Comparison of ENCODE assay signal across 32 cellular contexts in the genomic region with DNA sequence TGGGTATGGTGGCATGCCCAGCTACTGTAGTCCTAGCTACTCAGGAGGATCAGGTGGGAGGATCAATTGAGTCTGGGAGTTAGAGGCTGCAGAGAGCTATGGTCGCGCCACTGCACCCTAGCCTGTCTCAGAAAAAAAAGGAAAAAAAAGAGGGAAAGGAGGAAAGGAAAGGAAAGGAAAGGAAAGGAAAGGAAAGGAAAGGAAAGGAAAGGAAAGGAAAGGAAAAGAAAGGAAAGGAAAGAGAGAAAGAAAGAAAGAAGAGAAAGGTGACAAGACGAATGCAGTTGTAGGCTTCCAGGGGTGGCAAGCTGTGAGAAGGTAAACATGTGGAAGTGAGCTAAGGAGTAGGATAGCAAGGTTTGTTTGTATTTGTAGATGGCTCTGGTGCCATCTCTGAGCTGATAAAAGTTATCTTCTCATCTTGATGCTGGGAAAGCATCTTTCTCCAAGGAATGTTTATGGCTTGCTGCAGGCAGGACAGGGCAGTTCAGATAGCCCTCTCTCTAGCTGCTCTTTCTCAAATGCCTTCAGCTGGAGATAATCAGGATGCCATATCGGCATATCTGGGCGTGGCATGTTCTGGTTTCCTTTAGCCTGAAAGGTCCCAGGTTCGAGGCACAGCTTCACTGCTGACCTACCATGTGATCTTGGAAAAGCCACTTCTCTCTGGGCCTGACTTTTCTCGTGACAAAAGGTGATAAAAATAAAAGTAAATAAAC. TPM values are rescaled to one million over a fixed set of nuclear protein-coding genes. Genes with fewer than 3 reads are reported as not detected.
"Had no signal": no experiment of that assay in that cellular context is flagged by ENCODE, and none has a peak within 500 bp of the region (broad histone marks: within the 10 kb centered on the region; RNA-seq: fewer than 3 reads in every experiment).

No MANE protein-coding gene starts in this region.

- H3K9ac ChIP-seq: parathyroid adenoma had no signal

- H3K27ac ChIP-seq: coronary artery, esophagus muscularis mucosa, foreskin keratinocyte, gastroesophageal sphincter, heart left ventricle, lower lobe of right lung, parathyroid adenoma, right atrium auricular region, suprapubic skin, transverse colon had no signal

- H3K9me3 ChIP-seq: esophagus muscularis mucosa, gastroesophageal sphincter, heart left ventricle, lower lobe of right lung, mucosa of descending colon, right atrium auricular region, suprapubic skin, transverse colon had no signal

- H3K27me3 ChIP-seq: gastroesophageal sphincter, heart left ventricle, right atrium auricular region, suprapubic skin had no signal

- H3K27ac Mint-ChIP-seq: mesothelial cell of epicardium; natural killer cell treated with Interleukin-12 subunit alpha and Interleukin-12 subunit beta and Interleukin-15 and Interleukin-18, amount 100 ng/mL, for 72 hours; progenitor cell of endocrine pancreas had no signal

- H3K4me3 Mint-ChIP-seq: mesothelial cell of epicardium; naive B cell; natural killer cell treated with Interleukin-12 subunit alpha and Interleukin-12 subunit beta and Interleukin-15 and Interleukin-18, amount 100 ng/mL, for 72 hours; neural crest cell; stimulated activated naive CD8-positive, alpha-beta T cell treated with anti-CD3 and anti-CD28 coated beads, Interleukin-15, amount 100 ng/mL, for 72 hours had no signal

- H3K36me3 ChIP-seq: esophagus muscularis mucosa, gastroesophageal sphincter, heart left ventricle, lower lobe of right lung, right atrium auricular region, suprapubic skin, transverse colon had no signal

- H3K4me1 ChIP-seq: foreskin keratinocyte, parathyroid adenoma had no signal

- H3K9me3 Mint-ChIP-seq: mesothelial cell of epicardium; naive B cell; natural killer cell treated with Interleukin-12 subunit alpha and Interleukin-12 subunit beta and Interleukin-15 and Interleukin-18, amount 100 ng/mL, for 72 hours; neural crest cell; stimulated activated naive CD8-positive, alpha-beta T cell treated with anti-CD3 and anti-CD28 coated beads, Interleukin-15, amount 100 ng/mL, for 72 hours had no signal

- H3K4me3 ChIP-seq: coronary artery, esophagus muscularis mucosa, gastroesophageal sphincter, heart left ventricle, lower lobe of right lung, mucosa of descending colon, right atrium auricular region, smooth muscle cell, suprapubic skin, transverse colon had no signal

- H3K36me3 Mint-ChIP-seq: mesothelial cell of epicardium; naive B cell; natural killer cell treated with Interleukin-12 subunit alpha and Interleukin-12 subunit beta and Interleukin-15 and Interleukin-18, amount 100 ng/mL, for 72 hours had no signal

- FAIRE-seq: islet of Langerhans had no signal

- H3K4me2 ChIP-seq: smooth muscle cell had no signal

- ATAC-seq: foreskin keratinocyte; gastroesophageal sphincter; heart left ventricle; left ventricle myocardium superior; lower lobe of right lung; mucosa of descending colon; natural killer cell treated with Interleukin-12 subunit alpha and Interleukin-12 subunit beta and Interleukin-15 and Interleukin-18, amount 100 ng/mL, for 72 hours; sciatic nerve; stimulated activated naive CD8-positive, alpha-beta T cell treated with anti-CD3 and anti-CD28 coated beads, Interleukin-15, amount 100 ng/mL, for 72 hours had no signal

- DNase-seq: dermis blood vessel endothelial cell; effector memory CD4-positive, alpha-beta T cell; foreskin keratinocyte; heart left ventricle; hippocampal formation; left ventricle myocardium superior; lower lobe of right lung; mucosa of descending colon; naive B cell; stimulated activated CD4-positive, alpha-beta T cell treated with anti-CD3 and anti-CD28 coated beads, Interleukin-12 subunit alpha, Interleukin-12 subunit beta, amount 100 ng/mL, for 4 hours; stimulated activated CD4-positive, alpha-beta T cell treated with anti-CD3 and anti-CD28 coated beads, Interleukin-1b, Interleukin-23, amount 100 ng/mL, for 48 hours; stimulated activated CD4-positive, alpha-beta T cell treated with anti-CD3 and anti-CD28 coated beads, Interleukin-4, amount 100 ng/mL, for 1 hour; stimulated activated CD8-positive, alpha-beta memory T cell treated with anti-CD3 and anti-CD28 coated beads, Interleukin-4, amount 100 ng/mL, for 48 hours; stimulated activated naive CD4-positive, alpha-beta T cell; stimulated activated naive CD8-positive, alpha-beta T cell treated with anti-CD3 and anti-CD28 coated beads, Interleukin-15, amount 100 ng/mL, for 72 hours; transverse colon had no signal

- H2AFZ ChIP-seq: parathyroid adenoma had no signal

- H3K79me2 ChIP-seq: parathyroid adenoma had no signal

RNA-seq across cellular contexts. Expression of gene NOS2, which starts 2.8 kb away (rescaled TPM):
- total RNA-seq: endothelial cell of umbilical vein; foreskin keratinocyte; natural killer cell treated with Interleukin-12 subunit alpha and Interleukin-12 subunit beta and Interleukin-15 and Interleukin-18, amount 100 ng/mL, for 72 hours; osteoblast; smooth muscle cell had no signal
- polyA plus RNA-seq: fibroblast of lung, foreskin keratinocyte had no signal
